ENCODE assay signal across 1 cellular context in the genomic region with DNA sequence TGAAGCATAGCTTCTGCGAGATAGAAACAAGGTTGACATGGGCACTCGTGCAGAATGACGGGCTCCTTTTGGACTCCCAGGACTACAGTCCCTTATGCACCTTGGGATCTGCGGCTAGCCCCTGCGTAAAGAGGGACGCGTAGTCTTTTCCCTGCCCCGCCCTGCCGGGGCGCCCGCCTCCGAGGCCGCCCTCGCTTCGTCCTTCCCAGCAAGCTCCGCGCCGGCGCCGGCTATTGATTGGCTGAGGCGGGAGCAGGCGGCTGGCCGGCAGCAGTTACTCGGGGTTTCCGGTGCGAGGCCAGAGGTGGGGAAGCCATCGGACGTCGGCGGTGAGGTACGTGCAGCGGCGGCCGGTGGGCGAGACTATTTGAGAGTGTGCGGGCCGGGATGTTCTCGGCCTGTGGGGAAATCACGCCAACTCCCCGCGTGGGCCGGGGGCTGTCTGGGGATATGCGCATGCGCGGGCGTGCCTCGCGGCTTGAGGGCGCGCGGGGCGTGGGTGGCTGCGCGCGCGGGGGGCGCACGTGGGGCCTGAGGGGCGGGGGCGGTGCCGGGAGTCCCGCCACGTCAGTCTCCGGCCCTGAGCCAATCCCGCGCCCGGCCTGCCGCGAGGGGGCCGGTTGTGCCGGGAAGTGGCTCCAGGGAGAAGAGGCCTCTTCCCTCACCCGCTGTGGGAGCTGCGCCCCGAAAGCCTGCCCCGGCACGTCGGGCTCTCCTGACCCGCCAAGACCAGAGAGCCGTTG.
A peak's percentile ranks its signal among the peaks of the same experiment; 100 is the strongest.
TF ChIP-seq lines count a peak whose summit lies in the region.

Gene TXLNA (plus strand): TSS at position 233 of the 743 bp plus-strand sequence. CDS start 671 bp downstream, outside the sequence.

TF ChIP-seq in HepG2, 621 proteins besides CTCF, POLR2A, EP300 and RAD21 (continued from another document and continues in another):
- TF ChIP-seq, protein P1, sequence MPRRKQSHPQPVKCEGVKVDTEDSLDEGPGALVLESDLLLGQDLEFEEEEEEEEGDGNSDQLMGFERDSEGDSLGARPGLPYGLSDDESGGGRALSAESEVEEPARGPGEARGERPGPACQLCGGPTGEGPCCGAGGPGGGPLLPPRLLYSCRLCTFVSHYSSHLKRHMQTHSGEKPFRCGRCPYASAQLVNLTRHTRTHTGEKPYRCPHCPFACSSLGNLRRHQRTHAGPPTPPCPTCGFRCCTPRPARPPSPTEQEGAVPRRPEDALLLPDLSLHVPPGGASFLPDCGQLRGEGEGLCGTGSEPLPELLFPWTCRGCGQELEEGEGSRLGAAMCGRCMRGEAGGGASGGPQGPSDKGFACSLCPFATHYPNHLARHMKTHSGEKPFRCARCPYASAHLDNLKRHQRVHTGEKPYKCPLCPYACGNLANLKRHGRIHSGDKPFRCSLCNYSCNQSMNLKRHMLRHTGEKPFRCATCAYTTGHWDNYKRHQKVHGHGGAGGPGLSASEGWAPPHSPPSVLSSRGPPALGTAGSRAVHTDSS (CRISPR knock-in tag; conservative IDR thresholded peaks at IDR 0.05) = no peak
- TF ChIP-seq SIX4 (CRISPR knock-in tag; IDR thresholded peaks at IDR 0.05) = no peak
- TF ChIP-seq TEF (CRISPR knock-in tag; IDR thresholded peaks at IDR 0.05) = no peak
- peak; percentile 90 for TF ChIP-seq SPEN (CRISPR knock-in tag; IDR thresholded peaks at IDR 0.05; ENCODE audit: low read depth)
- peak; percentile 69; the same call in 1 of the 2 replicates for TF ChIP-seq ZBTB4 (CRISPR knock-in tag; IDR thresholded peaks at IDR 0.05; ENCODE audit: borderline replicate concordance)
- TF ChIP-seq, protein P2, sequence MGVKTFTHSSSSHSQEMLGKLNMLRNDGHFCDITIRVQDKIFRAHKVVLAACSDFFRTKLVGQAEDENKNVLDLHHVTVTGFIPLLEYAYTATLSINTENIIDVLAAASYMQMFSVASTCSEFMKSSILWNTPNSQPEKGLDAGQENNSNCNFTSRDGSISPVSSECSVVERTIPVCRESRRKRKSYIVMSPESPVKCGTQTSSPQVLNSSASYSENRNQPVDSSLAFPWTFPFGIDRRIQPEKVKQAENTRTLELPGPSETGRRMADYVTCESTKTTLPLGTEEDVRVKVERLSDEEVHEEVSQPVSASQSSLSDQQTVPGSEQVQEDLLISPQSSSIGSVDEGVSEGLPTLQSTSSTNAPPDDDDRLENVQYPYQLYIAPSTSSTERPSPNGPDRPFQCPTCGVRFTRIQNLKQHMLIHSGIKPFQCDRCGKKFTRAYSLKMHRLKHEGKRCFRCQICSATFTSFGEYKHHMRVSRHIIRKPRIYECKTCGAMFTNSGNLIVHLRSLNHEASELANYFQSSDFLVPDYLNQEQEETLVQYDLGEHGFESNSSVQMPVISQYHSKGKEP (CRISPR knock-in tag; IDR thresholded peaks at IDR 0.05) = no peak
- 0 out of 2 replicates have a peak, but pooled peaks have one; percentile 11 for TF ChIP-seq HCFC1 (IDR thresholded peaks at IDR 0.05; ENCODE audit: low read depth, low read length)
- TF ChIP-seq, protein P3, sequence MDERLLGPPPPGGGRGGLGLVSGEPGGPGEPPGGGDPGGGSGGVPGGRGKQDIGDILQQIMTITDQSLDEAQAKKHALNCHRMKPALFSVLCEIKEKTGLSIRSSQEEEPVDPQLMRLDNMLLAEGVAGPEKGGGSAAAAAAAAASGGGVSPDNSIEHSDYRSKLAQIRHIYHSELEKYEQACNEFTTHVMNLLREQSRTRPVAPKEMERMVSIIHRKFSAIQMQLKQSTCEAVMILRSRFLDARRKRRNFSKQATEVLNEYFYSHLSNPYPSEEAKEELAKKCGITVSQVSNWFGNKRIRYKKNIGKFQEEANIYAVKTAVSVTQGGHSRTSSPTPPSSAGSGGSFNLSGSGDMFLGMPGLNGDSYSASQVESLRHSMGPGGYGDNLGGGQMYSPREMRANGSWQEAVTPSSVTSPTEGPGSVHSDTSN (CRISPR knock-in tag; IDR thresholded peaks at IDR 0.05) = peak; percentile 46; the same call in 1 of the 2 replicates
- TF ChIP-seq, protein P4, sequence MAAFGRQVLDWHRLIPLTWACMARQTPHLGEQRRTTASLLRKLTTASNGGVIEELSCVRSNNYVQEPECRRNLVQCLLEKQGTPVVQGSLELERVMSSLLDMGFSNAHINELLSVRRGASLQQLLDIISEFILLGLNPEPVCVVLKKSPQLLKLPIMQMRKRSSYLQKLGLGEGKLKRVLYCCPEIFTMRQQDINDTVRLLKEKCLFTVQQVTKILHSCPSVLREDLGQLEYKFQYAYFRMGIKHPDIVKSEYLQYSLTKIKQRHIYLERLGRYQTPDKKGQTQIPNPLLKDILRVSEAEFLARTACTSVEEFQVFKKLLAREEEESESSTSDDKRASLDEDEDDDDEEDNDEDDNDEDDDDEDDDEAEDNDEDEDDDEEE (CRISPR knock-in tag; IDR thresholded peaks at IDR 0.05) = peak; percentile 95
- TF ChIP-seq TBP (CRISPR knock-in tag; IDR thresholded peaks at IDR 0.05) = no peak
- TF ChIP-seq HMG20A (CRISPR knock-in tag; IDR thresholded peaks at IDR 0.05; ENCODE audit: borderline replicate concordance) = no peak
- peak; percentile 89; the same call in 1 of the 2 replicates for TF ChIP-seq CCDC6 (CRISPR knock-in tag; IDR thresholded peaks at IDR 0.05)
- TF ChIP-seq, protein P5, sequence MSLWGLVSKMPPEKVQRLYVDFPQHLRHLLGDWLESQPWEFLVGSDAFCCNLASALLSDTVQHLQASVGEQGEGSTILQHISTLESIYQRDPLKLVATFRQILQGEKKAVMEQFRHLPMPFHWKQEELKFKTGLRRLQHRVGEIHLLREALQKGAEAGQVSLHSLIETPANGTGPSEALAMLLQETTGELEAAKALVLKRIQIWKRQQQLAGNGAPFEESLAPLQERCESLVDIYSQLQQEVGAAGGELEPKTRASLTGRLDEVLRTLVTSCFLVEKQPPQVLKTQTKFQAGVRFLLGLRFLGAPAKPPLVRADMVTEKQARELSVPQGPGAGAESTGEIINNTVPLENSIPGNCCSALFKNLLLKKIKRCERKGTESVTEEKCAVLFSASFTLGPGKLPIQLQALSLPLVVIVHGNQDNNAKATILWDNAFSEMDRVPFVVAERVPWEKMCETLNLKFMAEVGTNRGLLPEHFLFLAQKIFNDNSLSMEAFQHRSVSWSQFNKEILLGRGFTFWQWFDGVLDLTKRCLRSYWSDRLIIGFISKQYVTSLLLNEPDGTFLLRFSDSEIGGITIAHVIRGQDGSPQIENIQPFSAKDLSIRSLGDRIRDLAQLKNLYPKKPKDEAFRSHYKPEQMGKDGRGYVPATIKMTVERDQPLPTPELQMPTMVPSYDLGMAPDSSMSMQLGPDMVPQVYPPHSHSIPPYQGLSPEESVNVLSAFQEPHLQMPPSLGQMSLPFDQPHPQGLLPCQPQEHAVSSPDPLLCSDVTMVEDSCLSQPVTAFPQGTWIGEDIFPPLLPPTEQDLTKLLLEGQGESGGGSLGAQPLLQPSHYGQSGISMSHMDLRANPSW (CRISPR knock-in tag; IDR thresholded peaks at IDR 0.05; ENCODE audit: borderline replicate concordance) = no peak
- TF ChIP-seq DMAP1 (CRISPR knock-in tag; IDR thresholded peaks at IDR 0.05) = peak; percentile 88
- peak; percentile 69; the same call in 1 of the 2 replicates for TF ChIP-seq ZNF703 (CRISPR knock-in tag; IDR thresholded peaks at IDR 0.05; ENCODE audit: borderline replicate concordance)
- peak; percentile 50; the same call in 1 of the 2 replicates for TF ChIP-seq ESRRA (CRISPR knock-in tag; IDR thresholded peaks at IDR 0.05; ENCODE audit: low read depth)
- TF ChIP-seq ZNF263 (CRISPR knock-in tag; IDR thresholded peaks at IDR 0.05) = peak; percentile 51; the same call in 1 of the 2 replicates
- TF ChIP-seq GATAD1 (CRISPR knock-in tag; IDR thresholded peaks at IDR 0.05) = peak; percentile 83
- peak; percentile 57; the same call in 1 of the 2 replicates for TF ChIP-seq ZNF543 (CRISPR knock-in tag; IDR thresholded peaks at IDR 0.05)
- TF ChIP-seq ZNF318 (CRISPR knock-in tag; IDR thresholded peaks at IDR 0.05) = no peak
- TF ChIP-seq, protein P6, sequence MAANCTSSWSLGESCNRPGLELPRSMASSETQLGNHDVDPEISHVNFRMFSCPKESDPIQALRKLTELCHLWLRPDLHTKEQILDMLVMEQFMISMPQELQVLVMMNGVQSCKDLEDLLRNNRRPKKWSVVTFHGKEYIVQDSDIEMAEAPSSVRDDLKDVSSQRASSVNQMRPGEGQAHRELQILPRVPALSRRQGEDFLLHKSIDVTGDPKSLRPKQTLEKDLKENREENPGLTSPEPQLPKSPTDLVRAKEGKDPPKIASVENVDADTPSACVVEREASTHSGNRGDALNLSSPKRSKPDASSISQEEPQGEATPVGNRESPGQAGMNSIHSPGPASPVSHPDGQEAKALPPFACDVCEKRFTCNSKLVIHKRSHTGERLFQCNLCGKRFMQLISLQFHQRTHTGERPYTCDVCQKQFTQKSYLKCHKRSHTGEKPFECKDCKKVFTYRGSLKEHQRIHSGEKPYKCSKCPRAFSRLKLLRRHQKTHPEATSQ (CRISPR knock-in tag; IDR thresholded peaks at IDR 0.05; ENCODE audit: borderline replicate concordance) = 0 out of 2 replicates have a peak, but pooled peaks have one; percentile 16
- peak; percentile 91 for TF ChIP-seq ASH2L (IDR thresholded peaks at IDR 0.05; ENCODE audit: insufficient read length, low read depth, low read length)
- peak; percentile 79 for TF ChIP-seq AKAP8 (CRISPR knock-in tag; IDR thresholded peaks at IDR 0.05)
